2 cellular contexts compared by ENCODE assay signal in genomic region chr7:36931892-36932291, GRCh38.
TF ChIP-seq lines count a peak whose summit lies in the region.

No MANE protein-coding gene starts in this region.

TF ChIP-seq in GM12878, 131 proteins besides CTCF, POLR2A, EP300 and RAD21:
- TF ChIP-seq ZNF24 (IDR thresholded peaks at IDR 0.05) (peak; percentile 92), TAF1 (IDR thresholded peaks at IDR 0.05; ENCODE audit: borderline replicate concordance, low read depth, low read length) (no peak)
TF ChIP-seq in GM12878: peak in this region for 1.

TF ChIP-seq in K562, 482 proteins besides CTCF, POLR2A, EP300 and RAD21:
- TF ChIP-seq HMG20A (CRISPR knock-in tag; conservative IDR thresholded peaks at IDR 0.05) (no peak), ZNF24 (IDR thresholded peaks at IDR 0.05) (0 out of 2 replicates have a peak, but pooled peaks have one; percentile 17)
